In the genomic region with DNA sequence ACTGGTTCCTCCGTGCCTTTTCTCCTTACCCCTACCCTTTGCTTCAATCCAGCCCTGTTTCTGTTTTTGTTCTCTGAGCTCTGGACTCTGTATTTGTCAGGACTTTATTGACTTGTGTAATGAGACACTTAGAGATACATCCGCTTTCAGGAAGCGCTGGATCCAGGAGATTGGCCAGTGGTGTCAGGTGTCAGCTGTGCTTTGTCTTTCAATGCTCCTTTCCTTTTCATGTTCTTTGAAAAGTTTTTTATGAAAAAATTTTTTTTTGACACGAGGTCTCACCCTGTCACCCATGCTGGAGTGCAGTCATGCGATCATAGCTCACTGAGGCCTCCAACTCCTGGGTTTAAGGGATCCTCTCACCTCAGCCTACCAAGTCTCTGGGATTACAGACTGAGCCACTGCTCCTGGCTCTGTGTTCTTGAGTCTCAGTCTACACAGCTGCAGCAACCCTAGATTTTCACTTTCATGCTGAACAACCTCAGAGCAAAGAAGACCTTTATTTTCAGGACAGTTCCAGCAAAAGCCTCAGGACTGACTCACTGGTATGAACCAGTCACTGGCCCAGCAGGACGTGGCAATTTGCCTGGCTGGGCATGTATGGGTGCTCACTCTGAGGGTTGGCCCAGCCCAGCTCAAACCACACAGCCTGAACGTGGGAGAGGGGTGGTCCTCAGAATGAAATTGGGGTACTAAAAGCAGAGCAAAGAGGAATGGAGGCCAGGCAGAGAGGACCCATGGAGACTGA, we compare ENCODE assay signal across 1 cellular context.
TF ChIP-seq lines count a peak whose summit lies in the region.

No MANE protein-coding gene starts in this region.

TF ChIP-seq in HepG2, 621 proteins besides CTCF, POLR2A, EP300 and RAD21 (continued from another document and continues in another):
- TF ChIP-seq NR2F6 (IDR thresholded peaks at IDR 0.05): 0 out of 2 replicates have a peak, but pooled peaks have one; percentile 22
- no peak for TF ChIP-seq NR2F6 (CRISPR knock-in tag; IDR thresholded peaks at IDR 0.05)
- no peak for TF ChIP-seq MTF1 (CRISPR knock-in tag; IDR thresholded peaks at IDR 0.05)
- TF ChIP-seq NFATC3 (CRISPR knock-in tag; IDR thresholded peaks at IDR 0.05): no peak
- TF ChIP-seq, protein P1, sequence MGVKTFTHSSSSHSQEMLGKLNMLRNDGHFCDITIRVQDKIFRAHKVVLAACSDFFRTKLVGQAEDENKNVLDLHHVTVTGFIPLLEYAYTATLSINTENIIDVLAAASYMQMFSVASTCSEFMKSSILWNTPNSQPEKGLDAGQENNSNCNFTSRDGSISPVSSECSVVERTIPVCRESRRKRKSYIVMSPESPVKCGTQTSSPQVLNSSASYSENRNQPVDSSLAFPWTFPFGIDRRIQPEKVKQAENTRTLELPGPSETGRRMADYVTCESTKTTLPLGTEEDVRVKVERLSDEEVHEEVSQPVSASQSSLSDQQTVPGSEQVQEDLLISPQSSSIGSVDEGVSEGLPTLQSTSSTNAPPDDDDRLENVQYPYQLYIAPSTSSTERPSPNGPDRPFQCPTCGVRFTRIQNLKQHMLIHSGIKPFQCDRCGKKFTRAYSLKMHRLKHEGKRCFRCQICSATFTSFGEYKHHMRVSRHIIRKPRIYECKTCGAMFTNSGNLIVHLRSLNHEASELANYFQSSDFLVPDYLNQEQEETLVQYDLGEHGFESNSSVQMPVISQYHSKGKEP (CRISPR knock-in tag; IDR thresholded peaks at IDR 0.05): no peak
- TF ChIP-seq, protein P2, sequence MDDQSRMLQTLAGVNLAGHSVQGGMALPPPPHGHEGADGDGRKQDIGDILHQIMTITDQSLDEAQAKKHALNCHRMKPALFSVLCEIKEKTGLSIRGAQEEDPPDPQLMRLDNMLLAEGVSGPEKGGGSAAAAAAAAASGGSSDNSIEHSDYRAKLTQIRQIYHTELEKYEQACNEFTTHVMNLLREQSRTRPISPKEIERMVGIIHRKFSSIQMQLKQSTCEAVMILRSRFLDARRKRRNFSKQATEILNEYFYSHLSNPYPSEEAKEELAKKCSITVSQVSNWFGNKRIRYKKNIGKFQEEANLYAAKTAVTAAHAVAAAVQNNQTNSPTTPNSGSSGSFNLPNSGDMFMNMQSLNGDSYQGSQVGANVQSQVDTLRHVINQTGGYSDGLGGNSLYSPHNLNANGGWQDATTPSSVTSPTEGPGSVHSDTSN (CRISPR knock-in tag; IDR thresholded peaks at IDR 0.05; ENCODE audit: borderline replicate concordance): no peak
- TF ChIP-seq, protein P3, sequence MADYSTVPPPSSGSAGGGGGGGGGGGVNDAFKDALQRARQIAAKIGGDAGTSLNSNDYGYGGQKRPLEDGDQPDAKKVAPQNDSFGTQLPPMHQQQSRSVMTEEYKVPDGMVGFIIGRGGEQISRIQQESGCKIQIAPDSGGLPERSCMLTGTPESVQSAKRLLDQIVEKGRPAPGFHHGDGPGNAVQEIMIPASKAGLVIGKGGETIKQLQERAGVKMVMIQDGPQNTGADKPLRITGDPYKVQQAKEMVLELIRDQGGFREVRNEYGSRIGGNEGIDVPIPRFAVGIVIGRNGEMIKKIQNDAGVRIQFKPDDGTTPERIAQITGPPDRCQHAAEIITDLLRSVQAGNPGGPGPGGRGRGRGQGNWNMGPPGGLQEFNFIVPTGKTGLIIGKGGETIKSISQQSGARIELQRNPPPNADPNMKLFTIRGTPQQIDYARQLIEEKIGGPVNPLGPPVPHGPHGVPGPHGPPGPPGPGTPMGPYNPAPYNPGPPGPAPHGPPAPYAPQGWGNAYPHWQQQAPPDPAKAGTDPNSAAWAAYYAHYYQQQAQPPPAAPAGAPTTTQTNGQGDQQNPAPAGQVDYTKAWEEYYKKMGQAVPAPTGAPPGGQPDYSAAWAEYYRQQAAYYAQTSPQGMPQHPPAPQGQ (CRISPR knock-in tag; IDR thresholded peaks at IDR 0.05; ENCODE audit: borderline replicate concordance): no peak
- TF ChIP-seq, protein P4, sequence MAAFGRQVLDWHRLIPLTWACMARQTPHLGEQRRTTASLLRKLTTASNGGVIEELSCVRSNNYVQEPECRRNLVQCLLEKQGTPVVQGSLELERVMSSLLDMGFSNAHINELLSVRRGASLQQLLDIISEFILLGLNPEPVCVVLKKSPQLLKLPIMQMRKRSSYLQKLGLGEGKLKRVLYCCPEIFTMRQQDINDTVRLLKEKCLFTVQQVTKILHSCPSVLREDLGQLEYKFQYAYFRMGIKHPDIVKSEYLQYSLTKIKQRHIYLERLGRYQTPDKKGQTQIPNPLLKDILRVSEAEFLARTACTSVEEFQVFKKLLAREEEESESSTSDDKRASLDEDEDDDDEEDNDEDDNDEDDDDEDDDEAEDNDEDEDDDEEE (CRISPR knock-in tag; IDR thresholded peaks at IDR 0.05): no peak
- TF ChIP-seq PHF8 (CRISPR knock-in tag; IDR thresholded peaks at IDR 0.05): no peak
- TF ChIP-seq SRF (IDR thresholded peaks at IDR 0.05; ENCODE audit: low read depth, low read length): no peak
- no peak for TF ChIP-seq HNF4G (IDR thresholded peaks at IDR 0.05; ENCODE audit: borderline replicate concordance, low read depth, low read length)
- TF ChIP-seq HNF4G (CRISPR knock-in tag; IDR thresholded peaks at IDR 0.05; ENCODE audit: borderline replicate concordance, low read depth): no peak
- no peak for TF ChIP-seq ZNF660 (CRISPR knock-in tag; IDR thresholded peaks at IDR 0.05; ENCODE audit: borderline replicate concordance, low read depth)
- TF ChIP-seq SRY (CRISPR knock-in tag; IDR thresholded peaks at IDR 0.05): 0 out of 2 replicates have a peak, but pooled peaks have one; percentile 19
- TF ChIP-seq POLR2G (IDR thresholded peaks at IDR 0.05; ENCODE audit: low read depth, low read length): no peak
- TF ChIP-seq FOXJ3 (CRISPR knock-in tag; IDR thresholded peaks at IDR 0.05; ENCODE audit: borderline replicate concordance): no peak; the same call in 1 of the 2 replicates
- TF ChIP-seq POLR2AphosphoS2 (IDR thresholded peaks at IDR 0.05; ENCODE audit: low read depth, low read length): no peak
- TF ChIP-seq, protein P5, sequence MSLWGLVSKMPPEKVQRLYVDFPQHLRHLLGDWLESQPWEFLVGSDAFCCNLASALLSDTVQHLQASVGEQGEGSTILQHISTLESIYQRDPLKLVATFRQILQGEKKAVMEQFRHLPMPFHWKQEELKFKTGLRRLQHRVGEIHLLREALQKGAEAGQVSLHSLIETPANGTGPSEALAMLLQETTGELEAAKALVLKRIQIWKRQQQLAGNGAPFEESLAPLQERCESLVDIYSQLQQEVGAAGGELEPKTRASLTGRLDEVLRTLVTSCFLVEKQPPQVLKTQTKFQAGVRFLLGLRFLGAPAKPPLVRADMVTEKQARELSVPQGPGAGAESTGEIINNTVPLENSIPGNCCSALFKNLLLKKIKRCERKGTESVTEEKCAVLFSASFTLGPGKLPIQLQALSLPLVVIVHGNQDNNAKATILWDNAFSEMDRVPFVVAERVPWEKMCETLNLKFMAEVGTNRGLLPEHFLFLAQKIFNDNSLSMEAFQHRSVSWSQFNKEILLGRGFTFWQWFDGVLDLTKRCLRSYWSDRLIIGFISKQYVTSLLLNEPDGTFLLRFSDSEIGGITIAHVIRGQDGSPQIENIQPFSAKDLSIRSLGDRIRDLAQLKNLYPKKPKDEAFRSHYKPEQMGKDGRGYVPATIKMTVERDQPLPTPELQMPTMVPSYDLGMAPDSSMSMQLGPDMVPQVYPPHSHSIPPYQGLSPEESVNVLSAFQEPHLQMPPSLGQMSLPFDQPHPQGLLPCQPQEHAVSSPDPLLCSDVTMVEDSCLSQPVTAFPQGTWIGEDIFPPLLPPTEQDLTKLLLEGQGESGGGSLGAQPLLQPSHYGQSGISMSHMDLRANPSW (CRISPR knock-in tag; IDR thresholded peaks at IDR 0.05; ENCODE audit: borderline replicate concordance): 0 out of 2 replicates have a peak, but pooled peaks have one; percentile 56
- TF ChIP-seq MED13 (CRISPR knock-in tag; IDR thresholded peaks at IDR 0.05): no peak
- TF ChIP-seq, protein P6, sequence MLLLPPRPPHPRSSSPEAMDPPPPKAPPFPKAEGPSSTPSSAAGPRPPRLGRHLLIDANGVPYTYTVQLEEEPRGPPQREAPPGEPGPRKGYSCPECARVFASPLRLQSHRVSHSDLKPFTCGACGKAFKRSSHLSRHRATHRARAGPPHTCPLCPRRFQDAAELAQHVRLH (CRISPR knock-in tag; IDR thresholded peaks at IDR 0.05; ENCODE audit: borderline replicate concordance, low read depth): peak; percentile 68; the same call in 1 of the 2 replicates
- TF ChIP-seq ARNTL (CRISPR knock-in tag; IDR thresholded peaks at IDR 0.05): no peak
- no peak for TF ChIP-seq ETV6 (CRISPR knock-in tag; conservative IDR thresholded peaks at IDR 0.05)
- TF ChIP-seq ZNF224 (CRISPR knock-in tag; IDR thresholded peaks at IDR 0.05): no peak
- no peak for TF ChIP-seq JDP2 (CRISPR knock-in tag; IDR thresholded peaks at IDR 0.05; ENCODE audit: borderline replicate concordance)
- TF ChIP-seq PHB2 (IDR thresholded peaks at IDR 0.05; ENCODE audit: partially characterized antibody): no peak
- TF ChIP-seq, protein P7, sequence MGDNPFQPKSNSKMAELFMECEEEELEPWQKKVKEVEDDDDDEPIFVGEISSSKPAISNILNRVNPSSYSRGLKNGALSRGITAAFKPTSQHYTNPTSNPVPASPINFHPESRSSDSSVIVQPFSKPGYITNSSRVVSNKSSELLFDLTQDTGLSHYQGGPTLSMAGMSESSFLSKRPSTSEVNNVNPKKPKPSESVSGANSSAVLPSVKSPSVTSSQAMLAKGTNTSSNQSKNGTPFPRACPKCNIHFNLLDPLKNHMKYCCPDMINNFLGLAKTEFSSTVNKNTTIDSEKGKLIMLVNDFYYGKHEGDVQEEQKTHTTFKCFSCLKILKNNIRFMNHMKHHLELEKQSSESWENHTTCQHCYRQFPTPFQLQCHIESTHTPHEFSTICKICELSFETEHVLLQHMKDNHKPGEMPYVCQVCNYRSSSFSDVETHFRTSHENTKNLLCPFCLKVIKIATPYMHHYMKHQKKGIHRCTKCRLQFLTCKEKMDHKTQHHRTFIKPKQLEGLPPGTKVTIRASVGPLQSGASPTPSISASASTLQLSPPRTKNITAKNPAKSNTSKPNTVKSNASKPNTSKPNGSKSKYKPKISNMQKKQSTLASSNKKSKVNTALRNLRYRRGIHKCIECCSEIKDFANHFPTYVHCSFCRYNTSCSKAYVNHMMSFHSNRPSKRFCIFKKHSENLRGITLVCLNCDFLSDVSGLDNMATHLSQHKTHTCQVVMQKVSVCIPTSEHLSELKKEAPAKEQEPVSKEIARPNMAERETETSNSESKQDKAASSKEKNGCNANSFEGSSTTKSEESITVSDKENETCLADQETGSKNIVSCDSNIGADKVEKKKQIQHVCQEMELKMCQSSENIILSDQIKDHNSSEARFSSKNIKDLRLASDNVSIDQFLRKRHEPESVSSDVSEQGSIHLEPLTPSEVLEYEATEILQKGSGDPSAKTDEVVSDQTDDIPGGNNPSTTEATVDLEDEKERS (CRISPR knock-in tag; IDR thresholded peaks at IDR 0.05): no peak
- TF ChIP-seq, protein P8, sequence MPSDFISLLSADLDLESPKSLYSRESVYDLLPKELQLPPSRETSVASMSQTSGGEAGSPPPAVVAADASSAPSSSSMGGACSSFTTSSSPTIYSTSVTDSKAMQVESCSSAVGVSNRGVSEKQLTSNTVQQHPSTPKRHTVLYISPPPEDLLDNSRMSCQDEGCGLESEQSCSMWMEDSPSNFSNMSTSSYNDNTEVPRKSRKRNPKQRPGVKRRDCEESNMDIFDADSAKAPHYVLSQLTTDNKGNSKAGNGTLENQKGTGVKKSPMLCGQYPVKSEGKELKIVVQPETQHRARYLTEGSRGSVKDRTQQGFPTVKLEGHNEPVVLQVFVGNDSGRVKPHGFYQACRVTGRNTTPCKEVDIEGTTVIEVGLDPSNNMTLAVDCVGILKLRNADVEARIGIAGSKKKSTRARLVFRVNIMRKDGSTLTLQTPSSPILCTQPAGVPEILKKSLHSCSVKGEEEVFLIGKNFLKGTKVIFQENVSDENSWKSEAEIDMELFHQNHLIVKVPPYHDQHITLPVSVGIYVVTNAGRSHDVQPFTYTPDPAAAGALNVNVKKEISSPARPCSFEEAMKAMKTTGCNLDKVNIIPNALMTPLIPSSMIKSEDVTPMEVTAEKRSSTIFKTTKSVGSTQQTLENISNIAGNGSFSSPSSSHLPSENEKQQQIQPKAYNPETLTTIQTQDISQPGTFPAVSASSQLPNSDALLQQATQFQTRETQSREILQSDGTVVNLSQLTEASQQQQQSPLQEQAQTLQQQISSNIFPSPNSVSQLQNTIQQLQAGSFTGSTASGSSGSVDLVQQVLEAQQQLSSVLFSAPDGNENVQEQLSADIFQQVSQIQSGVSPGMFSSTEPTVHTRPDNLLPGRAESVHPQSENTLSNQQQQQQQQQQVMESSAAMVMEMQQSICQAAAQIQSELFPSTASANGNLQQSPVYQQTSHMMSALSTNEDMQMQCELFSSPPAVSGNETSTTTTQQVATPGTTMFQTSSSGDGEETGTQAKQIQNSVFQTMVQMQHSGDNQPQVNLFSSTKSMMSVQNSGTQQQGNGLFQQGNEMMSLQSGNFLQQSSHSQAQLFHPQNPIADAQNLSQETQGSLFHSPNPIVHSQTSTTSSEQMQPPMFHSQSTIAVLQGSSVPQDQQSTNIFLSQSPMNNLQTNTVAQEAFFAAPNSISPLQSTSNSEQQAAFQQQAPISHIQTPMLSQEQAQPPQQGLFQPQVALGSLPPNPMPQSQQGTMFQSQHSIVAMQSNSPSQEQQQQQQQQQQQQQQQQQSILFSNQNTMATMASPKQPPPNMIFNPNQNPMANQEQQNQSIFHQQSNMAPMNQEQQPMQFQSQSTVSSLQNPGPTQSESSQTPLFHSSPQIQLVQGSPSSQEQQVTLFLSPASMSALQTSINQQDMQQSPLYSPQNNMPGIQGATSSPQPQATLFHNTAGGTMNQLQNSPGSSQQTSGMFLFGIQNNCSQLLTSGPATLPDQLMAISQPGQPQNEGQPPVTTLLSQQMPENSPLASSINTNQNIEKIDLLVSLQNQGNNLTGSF (CRISPR knock-in tag; IDR thresholded peaks at IDR 0.05): no peak
- no peak for TF ChIP-seq ZNF598 (CRISPR knock-in tag; IDR thresholded peaks at IDR 0.05; ENCODE audit: borderline replicate concordance)
- TF ChIP-seq ZNF747 (CRISPR knock-in tag; IDR thresholded peaks at IDR 0.05; ENCODE audit: borderline replicate concordance): no peak
- no peak for TF ChIP-seq EZH2 (conservative IDR thresholded peaks at IDR 0.05; ENCODE audit: low read depth, low read length)
- TF ChIP-seq ZNF382 (CRISPR knock-in tag; IDR thresholded peaks at IDR 0.05; ENCODE audit: borderline replicate concordance): no peak
- no peak for TF ChIP-seq MAFG (CRISPR knock-in tag; IDR thresholded peaks at IDR 0.05)
- TF ChIP-seq SP2 (CRISPR knock-in tag; IDR thresholded peaks at IDR 0.05): no peak
- TF ChIP-seq SIN3B (IDR thresholded peaks at IDR 0.05; ENCODE audit: low read length): no peak
- no peak for TF ChIP-seq ZNF354B (CRISPR knock-in tag; IDR thresholded peaks at IDR 0.05)
- TF ChIP-seq CCDC6 (CRISPR knock-in tag; IDR thresholded peaks at IDR 0.05): no peak
- TF ChIP-seq, protein P9, sequence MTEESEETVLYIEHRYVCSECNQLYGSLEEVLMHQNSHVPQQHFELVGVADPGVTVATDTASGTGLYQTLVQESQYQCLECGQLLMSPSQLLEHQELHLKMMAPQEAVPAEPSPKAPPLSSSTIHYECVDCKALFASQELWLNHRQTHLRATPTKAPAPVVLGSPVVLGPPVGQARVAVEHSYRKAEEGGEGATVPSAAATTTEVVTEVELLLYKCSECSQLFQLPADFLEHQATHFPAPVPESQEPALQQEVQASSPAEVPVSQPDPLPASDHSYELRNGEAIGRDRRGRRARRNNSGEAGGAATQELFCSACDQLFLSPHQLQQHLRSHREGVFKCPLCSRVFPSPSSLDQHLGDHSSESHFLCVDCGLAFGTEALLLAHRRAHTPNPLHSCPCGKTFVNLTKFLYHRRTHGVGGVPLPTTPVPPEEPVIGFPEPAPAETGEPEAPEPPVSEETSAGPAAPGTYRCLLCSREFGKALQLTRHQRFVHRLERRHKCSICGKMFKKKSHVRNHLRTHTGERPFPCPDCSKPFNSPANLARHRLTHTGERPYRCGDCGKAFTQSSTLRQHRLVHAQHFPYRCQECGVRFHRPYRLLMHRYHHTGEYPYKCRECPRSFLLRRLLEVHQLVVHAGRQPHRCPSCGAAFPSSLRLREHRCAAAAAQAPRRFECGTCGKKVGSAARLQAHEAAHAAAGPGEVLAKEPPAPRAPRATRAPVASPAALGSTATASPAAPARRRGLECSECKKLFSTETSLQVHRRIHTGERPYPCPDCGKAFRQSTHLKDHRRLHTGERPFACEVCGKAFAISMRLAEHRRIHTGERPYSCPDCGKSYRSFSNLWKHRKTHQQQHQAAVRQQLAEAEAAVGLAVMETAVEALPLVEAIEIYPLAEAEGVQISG (CRISPR knock-in tag; IDR thresholded peaks at IDR 0.05): no peak
